Comparison of ENCODE assay signal across 8 cellular contexts in the genomic region with DNA sequence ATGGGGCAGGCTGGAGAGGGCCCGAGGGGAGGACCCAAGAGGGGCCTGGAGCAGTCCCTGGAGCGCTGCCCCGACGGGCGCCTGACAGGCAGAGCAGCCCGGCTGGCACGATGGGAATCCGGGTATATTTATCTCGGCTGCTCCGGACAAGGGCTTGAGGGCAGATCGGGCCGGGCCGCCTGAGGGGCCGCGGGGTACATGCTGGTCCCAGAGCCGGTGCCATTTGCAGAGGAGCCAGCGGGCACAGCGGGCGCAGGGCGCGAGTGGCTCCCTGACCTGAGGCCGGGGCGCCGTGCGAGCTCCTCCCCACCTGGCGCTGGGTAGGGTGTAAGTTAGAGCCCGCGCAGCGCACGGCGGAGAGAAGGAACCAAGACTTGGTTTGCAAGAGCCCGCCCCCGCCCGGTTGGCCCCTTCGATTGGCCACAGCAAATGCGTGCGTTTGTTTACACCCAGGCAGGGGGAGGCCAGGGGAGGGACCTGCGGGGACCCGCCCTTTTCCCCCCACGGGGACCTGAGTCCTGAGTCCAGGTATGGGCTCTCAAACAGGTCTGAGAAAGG. TPM values are rescaled to one million over a fixed set of nuclear protein-coding genes. Genes with fewer than 3 reads are reported as not detected.
DNase-seq lines count a peak whose midpoint lies in the region; ATAC-seq, FAIRE-seq and TF ChIP-seq lines count a peak whose summit lies in the region.

No MANE protein-coding gene starts in this region.

- no peak overlapping the region for H3K4me3 Mint-ChIP-seq in activated T-helper 1 cell treated with anti-CD3 and anti-CD28 coated beads, Interleukin-12 subunit alpha, Interleukin-12 subunit beta, Interleukin-2, Interleukin-4 antibody, amounts not matched to agents 30 ng/mL and 10 ng/mL and 1 ng/mL, durations not matched to agents 14 hours and 24 hours and 36 hours

- H3K27ac ChIP-seq in HUES48 (ENCODE audit: low read depth, low read length) (no peak overlapping the region), esophagus muscularis mucosa (replicated peaks in 1 of 4) (no peak overlapping the region), pancreas (peak overlapping the region; percentile 81 to 84 (median 82))

- ATAC-seq in pancreas (peak; percentile 72 to 78 (median 74)), HG02610 (IDR thresholded peaks at IDR 0.05; ENCODE audit: unreplicated experiment) (no peak), GM19395 (IDR thresholded peaks at IDR 0.05; ENCODE audit: unreplicated experiment) (no peak)

- peak overlapping the region; percentile 72 for H3K4me3 ChIP-seq in HUES48 (ENCODE audit: low read depth, low read length)
- H3K4me3 ChIP-seq in esophagus muscularis mucosa, result peak overlapping the region; percentile 44 to 56 (median 48)
- H3K4me3 ChIP-seq in pancreas, result peak overlapping the region; percentile 46 to 80 (median 74)

- H3K27me3 ChIP-seq in HUES48 (ENCODE audit: control insufficient read depth, insufficient read depth, low read length) (peaks cover 30% of the 10 kb centered on the region), esophagus muscularis mucosa (peaks cover 0 to 71% (median 29%) of the 10 kb centered on the region in 4 donors), pancreas (no peaks in the 10 kb centered on the region)

- no peaks in the 10 kb centered on the region for H3K4me1 Mint-ChIP-seq in activated T-helper 1 cell treated with anti-CD3 and anti-CD28 coated beads, Interleukin-12 subunit alpha, Interleukin-12 subunit beta, Interleukin-2, Interleukin-4 antibody, amounts not matched to agents 30 ng/mL and 10 ng/mL and 1 ng/mL, durations not matched to agents 14 hours and 24 hours and 36 hours (ENCODE audit: low read depth)

- no peak for TF ChIP-seq CTCF in esophagus muscularis mucosa (IDR thresholded peaks at IDR 0.05)
- no peak for TF ChIP-seq CTCF in pancreas (IDR thresholded peaks at IDR 0.05)

- H3K27ac Mint-ChIP-seq in activated T-helper 1 cell treated with anti-CD3 and anti-CD28 coated beads, Interleukin-12 subunit alpha, Interleukin-12 subunit beta, Interleukin-2, Interleukin-4 antibody, amounts not matched to agents 30 ng/mL and 10 ng/mL and 1 ng/mL, durations not matched to agents 14 hours and 24 hours and 36 hours, result no peak overlapping the region

- no peak for TF ChIP-seq EP300 in esophagus muscularis mucosa (IDR thresholded peaks at IDR 0.05)

- peaks cover 44% of the 10 kb centered on the region for H3K27me3 Mint-ChIP-seq in activated T-helper 1 cell treated with anti-CD3 and anti-CD28 coated beads, Interleukin-12 subunit alpha, Interleukin-12 subunit beta, Interleukin-2, Interleukin-4 antibody, amounts not matched to agents 30 ng/mL and 10 ng/mL and 1 ng/mL, durations not matched to agents 14 hours and 24 hours and 36 hours (ENCODE audit: insufficient read depth)

- intact Hi-C loops in esophagus muscularis mucosa (cut with DNase I) (no loop called here), pancreas (cut with DNase I) (no loop called here)
- intact Hi-C loops in activated T-helper 1 cell treated with anti-CD3 and anti-CD28 coated beads, Interleukin-12 subunit alpha, Interleukin-12 subunit beta, Interleukin-2, Interleukin-4 antibody, amounts not matched to agents 30 ng/mL and 10 ng/mL and 1 ng/mL, durations not matched to agents 14 hours and 24 hours and 36 hours (cut with micrococcal nuclease), result no loop called here

- H3K36me3 ChIP-seq in HUES48 (ENCODE audit: control insufficient read depth, insufficient read depth, low read length) (no peaks in the 10 kb centered on the region), esophagus muscularis mucosa (no peaks in the 10 kb centered on the region), pancreas (no peaks in the 10 kb centered on the region)

- H3K36me3 Mint-ChIP-seq in activated T-helper 1 cell treated with anti-CD3 and anti-CD28 coated beads, Interleukin-12 subunit alpha, Interleukin-12 subunit beta, Interleukin-2, Interleukin-4 antibody, amounts not matched to agents 30 ng/mL and 10 ng/mL and 1 ng/mL, durations not matched to agents 14 hours and 24 hours and 36 hours (ENCODE audit: low read depth), result no peaks in the 10 kb centered on the region

- H3K9me3 Mint-ChIP-seq in activated T-helper 1 cell treated with anti-CD3 and anti-CD28 coated beads, Interleukin-12 subunit alpha, Interleukin-12 subunit beta, Interleukin-2, Interleukin-4 antibody, amounts not matched to agents 30 ng/mL and 10 ng/mL and 1 ng/mL, durations not matched to agents 14 hours and 24 hours and 36 hours, result no peaks in the 10 kb centered on the region

- H3K4me1 ChIP-seq in HUES48 (ENCODE audit: control insufficient read depth, insufficient read depth, low read length) (peaks cover 14% of the 10 kb centered on the region), esophagus muscularis mucosa (peaks cover 16 to 19% (median 18%) of the 10 kb centered on the region in 4 donors), pancreas (peaks cover 44 to 55% (median 49%) of the 10 kb centered on the region in 3 donors)

- no peak overlapping the region for H3K9ac ChIP-seq in HUES48 (ENCODE audit: low read depth, low read length)

- TF ChIP-seq POLR2A in esophagus muscularis mucosa (IDR thresholded peaks at IDR 0.05; ENCODE audit: low read depth), result no peak

- DNase-seq in UCSD-AML1 (lab: John Stamatoyannopoulos, UW; ENCODE audit: unreplicated experiment) (peak; percentile 22), esophagus muscularis mucosa (ENCODE audit: extremely low spot score) (no peak), pancreas (peak; percentile 84 to 95 (median 87)), NCI-H524 treated with DMSO at 0.1 percent for 48 hours (lab: John Stamatoyannopoulos, UW) (no peak)
- no peak for DNase-seq in activated T-helper 1 cell treated with anti-CD3 and anti-CD28 coated beads, Interleukin-12 subunit alpha, Interleukin-12 subunit beta, Interleukin-2, Interleukin-4 antibody, amounts not matched to agents 30 ng/mL and 10 ng/mL and 1 ng/mL, durations not matched to agents 14 hours and 24 hours and 36 hours (ENCODE audit: low spot score)

- no peaks in the 10 kb centered on the region for H3K9me3 ChIP-seq in HUES48 (ENCODE audit: control insufficient read depth, insufficient read depth, low read length)
- no peaks in the 10 kb centered on the region for H3K9me3 ChIP-seq in esophagus muscularis mucosa
- H3K9me3 ChIP-seq in pancreas, result no peaks in the 10 kb centered on the region

- no peak for FAIRE-seq in pancreas (lab: Jason Lieb, UNC)

- WGBS in esophagus muscularis mucosa, result 18% methylated on average over 21 of the region's 40 CpGs
- 1 to 2% methylated on average over 38 to 40 of the region's 40 CpGs for WGBS in pancreas, 2 donors

RNA-seq across cellular contexts. Expression of gene SLC38A3, which starts 0.7 kb away (rescaled TPM):
- total RNA-seq in esophagus muscularis mucosa (under 1 TPM in 2 of 4 donors, not detected in 2; 0.11 to 0.39 TPM), pancreas (10 to 100 TPM; 21.2 to 57.9 (median 38.6) TPM)
- 10 to 100 TPM; 35.2 to 40.8 TPM for polyA plus RNA-seq in pancreas
- not detected in 2 replicates for total RNA-seq in activated T-helper 1 cell treated with anti-CD3 and anti-CD28 coated beads, Interleukin-12 subunit alpha, Interleukin-12 subunit beta, Interleukin-2, Interleukin-4 antibody, amounts not matched to agents 30 ng/mL and 10 ng/mL and 1 ng/mL, durations not matched to agents 14 hours and 24 hours and 36 hours

RNA-seq across cellular contexts. Expression of gene GNAT1, which starts 14.4 kb away (rescaled TPM):
- total RNA-seq in esophagus muscularis mucosa (not detected), pancreas (not detected)
- not detected for polyA plus RNA-seq in pancreas
- not detected in 2 replicates for total RNA-seq in activated T-helper 1 cell treated with anti-CD3 and anti-CD28 coated beads, Interleukin-12 subunit alpha, Interleukin-12 subunit beta, Interleukin-2, Interleukin-4 antibody, amounts not matched to agents 30 ng/mL and 10 ng/mL and 1 ng/mL, durations not matched to agents 14 hours and 24 hours and 36 hours

RNA-seq across cellular contexts. Expression of gene GNAI2, which starts 30.2 kb away (rescaled TPM):
- total RNA-seq in esophagus muscularis mucosa, result 100 to 1,000 TPM; 149 to 297 (median 239) TPM
- 100 to 1,000 TPM in 1 of 6 donors, 10 to 100 TPM in 5; 26.9 to 104 (median 42.9) TPM for total RNA-seq in pancreas
- 10 to 100 TPM; 54.1 to 97.6 TPM for polyA plus RNA-seq in pancreas
- total RNA-seq in activated T-helper 1 cell treated with anti-CD3 and anti-CD28 coated beads, Interleukin-12 subunit alpha, Interleukin-12 subunit beta, Interleukin-2, Interleukin-4 antibody, amounts not matched to agents 30 ng/mL and 10 ng/mL and 1 ng/mL, durations not matched to agents 14 hours and 24 hours and 36 hours, result 237 and 238 TPM in 2 replicates

RNA-seq across cellular contexts. Expression of gene SEMA3F, which starts 50.7 kb away (rescaled TPM):
- total RNA-seq in esophagus muscularis mucosa, result 10 to 100 TPM; 11.9 to 46.5 (median 23.3) TPM
- total RNA-seq in pancreas, result 1 to 10 TPM; 1.4 to 7.7 (median 2.9) TPM
- 1 to 10 TPM; 7.1 to 8.8 TPM for polyA plus RNA-seq in pancreas
- total RNA-seq in activated T-helper 1 cell treated with anti-CD3 and anti-CD28 coated beads, Interleukin-12 subunit alpha, Interleukin-12 subunit beta, Interleukin-2, Interleukin-4 antibody, amounts not matched to agents 30 ng/mL and 10 ng/mL and 1 ng/mL, durations not matched to agents 14 hours and 24 hours and 36 hours, result 0.21 and 0.42 TPM in 2 replicates

Comparison
In these comparisons a context has a peak if more than half of its experiments do, and no peak if none do; other contexts are left out.
1. H3K27ac ChIP-seq: peak in pancreas (4 of 4); none in HUES48 (single experiment) and esophagus muscularis mucosa (0 of 4).
2. DNase-seq: peak in UCSD-AML1 (single experiment) and pancreas (6 of 6); none in esophagus muscularis mucosa (single experiment), NCI-H524 treated with DMSO at 0.1 percent for 48 hours (single experiment) and activated T-helper 1 cell treated with anti-CD3 and anti-CD28 coated beads, Interleukin-12 subunit alpha, Interleukin-12 subunit beta, Interleukin-2, Interleukin-4 antibody, amounts not matched to agents 30 ng/mL and 10 ng/mL and 1 ng/mL, durations not matched to agents 14 hours and 24 hours and 36 hours (single experiment).
3. ATAC-seq: peak in pancreas (4 of 4); none in HG02610 (single experiment) and GM19395 (single experiment).
4. RNA of gene SLC38A3, which starts 0.7 kb away (total RNA-seq): 21.2 to 57.9 TPM in pancreas; 0.11 to 0.39 TPM in esophagus muscularis mucosa and not detected in activated T-helper 1 cell treated with anti-CD3 and anti-CD28 coated beads, Interleukin-12 subunit alpha, Interleukin-12 subunit beta, Interleukin-2, Interleukin-4 antibody, amounts not matched to agents 30 ng/mL and 10 ng/mL and 1 ng/mL, durations not matched to agents 14 hours and 24 hours and 36 hours; every median in the first group is over 10 times any median in the second.
5. Peak in every context shown above with its lines, with median percentiles within 50 percentile points of each other: H3K4me3 ChIP-seq.